ENCODE assay signal across 29 cellular contexts in genomic region chr16:19186403-19186802, GRCh38. TPM values are rescaled to one million over a fixed set of nuclear protein-coding genes. Genes with fewer than 3 reads are reported as not detected.
"Had no signal": no experiment of that assay in that cellular context is flagged by ENCODE, and none has a peak within 500 bp of the region (broad histone marks: within the 10 kb centered on the region; RNA-seq: fewer than 3 reads in every experiment).

No MANE protein-coding gene starts in this region.

- H3K9me3 Mint-ChIP-seq: central memory CD8-positive, alpha-beta T cell had no signal

- H3K27ac Mint-ChIP-seq: activated CD8-positive, alpha-beta T cell treated with anti-CD3 and anti-CD28 coated beads for 36 hours; activated naive CD8-positive, alpha-beta T cell treated with anti-CD3 and anti-CD28 coated beads, Interleukin-2, amount 10 ng/mL, durations not matched to agents 7 days and 5 days; activated T-cell treated with anti-CD3 and anti-CD28 coated beads, Interleukin-2, amount 50 U/mL, for 72 hours had no signal

- H3K36me3 Mint-ChIP-seq: activated naive CD8-positive, alpha-beta T cell treated with anti-CD3 and anti-CD28 coated beads, Interleukin-2, amount 10 ng/mL, durations not matched to agents 7 days and 5 days had no signal

- H3K27ac ChIP-seq: adrenal gland, body of pancreas, SJCRH30, WERI-Rb-1 had no signal

- H3K36me3 ChIP-seq: adrenal gland, MG63, WERI-Rb-1 had no signal

- H3K4me3 Mint-ChIP-seq: activated CD8-positive, alpha-beta T cell treated with anti-CD3 and anti-CD28 coated beads for 36 hours; activated naive CD8-positive, alpha-beta T cell treated with anti-CD3 and anti-CD28 coated beads, Interleukin-2, amount 10 ng/mL, durations not matched to agents 7 days and 5 days; activated T-cell treated with anti-CD3 and anti-CD28 coated beads, Interleukin-2, amount 50 U/mL, for 72 hours; central memory CD8-positive, alpha-beta T cell had no signal

- DNase-seq: activated CD4-positive, alpha-beta T cell treated with anti-CD3 and anti-CD28 coated beads for 4 hours; activated CD8-positive, alpha-beta memory T cell treated with anti-CD3 and anti-CD28 coated beads, Interleukin-2, amount 50 U/mL, for 4 hours; activated CD8-positive, alpha-beta T cell treated with anti-CD3 and anti-CD28 coated beads for 36 hours; activated naive CD4-positive, alpha-beta T cell treated with anti-CD3 and anti-CD28 coated beads, Interleukin-2, amount 50 U/mL, for 16 hours; activated naive CD8-positive, alpha-beta T cell treated with anti-CD3 and anti-CD28 coated beads, Interleukin-2, amount 10 ng/mL, durations not matched to agents 7 days and 5 days; activated T-cell treated with anti-CD3 and anti-CD28 coated beads, Interleukin-2, amount 50 U/mL, for 72 hours; adrenal gland; anterior cingulate cortex; body of pancreas; MG63; MV-4-11; NCI-H1092 treated with DMSO at 0.1 percent for 48 hours; NCI-H1436 treated with DMSO at 0.1 percent for 48 hours; NCI-H2081; NCI-H446 treated with DMSO at 0.1 percent for 48 hours; NCI-H524 treated with DMSO at 0.1 percent for 48 hours; NCI-H774; NK-92 treated with Interleukin-12 subunit alpha and Interleukin-12 subunit beta, amount 100 ng/mL, for 24 hours; OCI-M1; RPMI8226; SJCRH30; SK-N-SH; T-helper 1 cell; WERI-Rb-1 had no signal

- H3K9me3 ChIP-seq: adrenal gland, body of pancreas, MG63, SK-N-SH had no signal

- H3K27me3 Mint-ChIP-seq: activated CD8-positive, alpha-beta T cell treated with anti-CD3 and anti-CD28 coated beads for 36 hours; activated naive CD8-positive, alpha-beta T cell treated with anti-CD3 and anti-CD28 coated beads, Interleukin-2, amount 10 ng/mL, durations not matched to agents 7 days and 5 days had no signal

- ATAC-seq: activated CD4-positive, CD25-positive, alpha-beta regulatory T cell treated with anti-CD3 and anti-CD28 coated beads, Interleukin-2, amount 50 U/mL, for 24 hours; activated CD8-positive, alpha-beta T cell treated with anti-CD3 and anti-CD28 coated beads for 36 hours; activated T-cell treated with anti-CD3 and anti-CD28 coated beads, Interleukin-2, amount 50 U/mL, for 72 hours; body of pancreas; Panc1; Right ventricle myocardium inferior had no signal

- H3K4me2 ChIP-seq: SK-N-SH had no signal

- H3K4me1 Mint-ChIP-seq: activated naive CD8-positive, alpha-beta T cell treated with anti-CD3 and anti-CD28 coated beads, Interleukin-2, amount 10 ng/mL, durations not matched to agents 7 days and 5 days; central memory CD8-positive, alpha-beta T cell had no signal

- H3K4me1 ChIP-seq: SJCRH30 had no signal

- H3K27me3 ChIP-seq: adrenal gland, body of pancreas, MG63, SJCRH30 had no signal

- H3K9ac ChIP-seq: SK-N-SH had no signal

- H3K4me3 ChIP-seq: adrenal gland, body of pancreas, MG63, SJCRH30 had no signal

RNA-seq across cellular contexts. Expression of gene SYT17, which starts 18.4 kb away (rescaled TPM):
- total RNA-seq: activated naive CD8-positive, alpha-beta T cell treated with anti-CD3 and anti-CD28 coated beads, Interleukin-2, amount 10 ng/mL, durations not matched to agents 7 days and 5 days; T-helper 2 cell treated with Interferon-gamma antibody and Interleukin-4, amounts not matched to agents 100 ng/mL and 5 ng/mL, for 36 hours had no signal
